ENCODE assay signal across 8 cellular contexts in the genomic region with DNA sequence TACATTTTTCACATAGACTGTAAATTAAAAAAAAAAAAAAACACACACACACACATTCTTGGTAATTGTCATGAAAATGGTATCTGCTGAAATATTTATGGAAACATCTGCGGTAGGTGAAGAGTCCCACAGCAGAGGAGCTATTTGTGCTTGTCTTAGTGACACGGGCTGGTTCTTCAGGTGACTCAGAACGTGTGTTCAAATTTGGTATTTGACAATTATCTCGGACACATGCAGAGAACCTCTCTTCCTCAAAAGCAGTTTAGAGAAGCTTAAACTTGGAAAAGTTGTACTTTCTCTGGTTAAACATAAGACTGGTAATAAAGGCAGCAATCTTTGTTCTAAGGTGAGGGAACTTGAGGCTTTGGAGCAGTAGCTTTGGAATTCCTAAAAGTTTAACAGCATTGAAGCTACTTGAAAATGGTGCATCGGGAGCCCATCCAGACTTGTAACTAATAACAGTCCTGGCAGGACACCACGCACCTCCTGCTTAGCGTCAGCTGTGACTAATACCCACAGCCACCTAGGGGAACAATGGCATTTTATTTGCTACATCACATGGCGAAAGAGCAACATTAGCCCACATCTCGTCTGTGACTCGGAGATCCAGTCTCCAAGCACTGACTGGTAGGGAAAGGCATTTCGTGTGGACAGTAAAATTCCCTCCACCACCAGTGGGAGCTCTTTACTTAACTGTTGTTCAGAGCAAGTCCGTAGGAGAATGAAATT.
DNase-seq lines count a peak whose midpoint lies in the region; ATAC-seq and TF ChIP-seq lines count a peak whose summit lies in the region.

No MANE protein-coding gene starts in this region.

- no peaks in the 10 kb centered on the region for H3K27me3 Mint-ChIP-seq in activated T-cell treated with anti-CD3 and anti-CD28 coated beads, Interleukin-2, amount 50 U/mL, for 4 hours (ENCODE audit: low read depth)

- peak; percentile 94 for ATAC-seq in foreskin keratinocyte
- ATAC-seq in activated T-cell treated with anti-CD3 and anti-CD28 coated beads, Interleukin-2, amount 50 U/mL, for 4 hours, result no peak

- TF ChIP-seq CTCF in foreskin keratinocyte (conservative IDR thresholded peaks at IDR 0.05) (peak; percentile 85), osteoblast (IDR thresholded peaks at IDR 0.05; ENCODE audit: extremely low read depth, low read depth, low read length) (peak; percentile 62)

- no peaks in the 10 kb centered on the region for H4K20me1 ChIP-seq in osteoblast (ENCODE audit: insufficient read depth, low read length)

- no peaks in the 10 kb centered on the region for H3K4me1 ChIP-seq in foreskin keratinocyte
- H3K4me1 ChIP-seq in osteoblast (ENCODE audit: insufficient read depth, low read length), result no peaks in the 10 kb centered on the region

- H3K79me2 ChIP-seq in osteoblast (ENCODE audit: insufficient read depth, low read length), result no peaks in the 10 kb centered on the region

- DNase-seq in DMS153 treated with DMSO at 0.1 percent for 48 hours (lab: John Stamatoyannopoulos, UW; ENCODE audit: unreplicated experiment) (peak; percentile 47), LHCN-M2 (ENCODE audit: low read depth) (peak; percentile 89), SKM-1 treated with dmso at 0.1 percent for 144 hours (lab: John Stamatoyannopoulos, UW; ENCODE audit: unreplicated experiment) (peak; percentile 22), foreskin keratinocyte (peak; percentile 76 to 88), osteoblast (ENCODE audit: insufficient read length, low spot score, missing footprints) (peak; percentile 72)
- no peak for DNase-seq in activated T-cell treated with anti-CD3 and anti-CD28 coated beads, Interleukin-2, amount 50 U/mL, for 4 hours
- DNase-seq in stimulated activated CD4-positive, alpha-beta T cell treated with anti-CD3 and anti-CD28 coated beads, Interleukin-4, amount 100 ng/mL, for 1 hour, result no peak
- no peak for DNase-seq in activated effector memory CD4-positive, alpha-beta T cell treated with Interleukin-2 at 50 U/mL for 16 hours

- no peaks in the 10 kb centered on the region for H3K9me3 Mint-ChIP-seq in activated T-cell treated with anti-CD3 and anti-CD28 coated beads, Interleukin-2, amount 50 U/mL, for 4 hours

- no peak overlapping the region for H3K4me3 Mint-ChIP-seq in activated T-cell treated with anti-CD3 and anti-CD28 coated beads, Interleukin-2, amount 50 U/mL, for 4 hours

- H3K27ac ChIP-seq in foreskin keratinocyte (no peak overlapping the region), osteoblast (ENCODE audit: low read depth, low read length) (no peak overlapping the region)

- H3K4me1 Mint-ChIP-seq in activated T-cell treated with anti-CD3 and anti-CD28 coated beads, Interleukin-2, amount 50 U/mL, for 4 hours (ENCODE audit: low read depth), result no peaks in the 10 kb centered on the region

- H3K4me3 ChIP-seq in osteoblast (ENCODE audit: insufficient read depth, low read length), result no peak overlapping the region

- H3K36me3 Mint-ChIP-seq in activated T-cell treated with anti-CD3 and anti-CD28 coated beads, Interleukin-2, amount 50 U/mL, for 4 hours (ENCODE audit: insufficient read depth), result no peaks in the 10 kb centered on the region

- peak overlapping the region; percentile 51 for H2AFZ ChIP-seq in osteoblast (ENCODE audit: low read length)

- H3K27me3 ChIP-seq in foreskin keratinocyte (no peaks in the 10 kb centered on the region), osteoblast (ENCODE audit: insufficient read depth, low read length) (no peaks in the 10 kb centered on the region)

- no peaks in the 10 kb centered on the region for H3K9me3 ChIP-seq in osteoblast (ENCODE audit: low read depth, low read length)

- peak overlapping the region; percentile 51 for H3K4me2 ChIP-seq in osteoblast (ENCODE audit: insufficient read depth, low read length)

- no peaks in the 10 kb centered on the region for H3K36me3 ChIP-seq in osteoblast (ENCODE audit: insufficient read depth, low read length)

Comparison
In these comparisons a context has a peak if more than half of its experiments do, and no peak if none do; other contexts are left out.
1. DNase-seq: peak in DMS153 treated with DMSO at 0.1 percent for 48 hours (single experiment), LHCN-M2 (single experiment), SKM-1 treated with dmso at 0.1 percent for 144 hours (single experiment), foreskin keratinocyte (2 of 2) and osteoblast (single experiment); none in activated T-cell treated with anti-CD3 and anti-CD28 coated beads, Interleukin-2, amount 50 U/mL, for 4 hours (single experiment), stimulated activated CD4-positive, alpha-beta T cell treated with anti-CD3 and anti-CD28 coated beads, Interleukin-4, amount 100 ng/mL, for 1 hour (single experiment) and activated effector memory CD4-positive, alpha-beta T cell treated with Interleukin-2 at 50 U/mL for 16 hours (single experiment).